11 cellular contexts compared by ENCODE assay signal in the genomic region with DNA sequence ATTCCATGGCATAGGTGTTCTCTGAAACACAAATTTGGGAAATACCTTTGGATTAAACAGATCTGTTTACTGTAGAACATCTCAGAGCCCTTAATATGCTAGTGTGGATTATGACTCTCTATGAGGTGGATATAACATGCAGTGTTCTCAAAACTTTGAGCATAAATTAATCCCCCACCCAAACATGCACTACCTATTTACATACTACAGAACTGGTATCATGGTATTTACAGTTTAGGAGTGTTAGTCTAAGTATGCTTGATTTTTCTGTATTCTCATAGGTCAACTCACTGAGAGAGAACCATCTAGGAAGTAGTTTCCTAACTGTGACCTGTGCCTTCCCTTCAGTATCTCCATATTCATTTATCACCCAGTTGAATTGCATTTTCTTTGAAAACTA. TPM values are rescaled to one million over a fixed set of nuclear protein-coding genes. Genes with fewer than 3 reads are reported as not detected.
DNase-seq lines count a peak whose midpoint lies in the region; ATAC-seq and TF ChIP-seq lines count a peak whose summit lies in the region.
"Had no signal": no experiment of that assay in that cellular context is flagged by ENCODE, and none has a peak within 500 bp of the region (broad histone marks: within the 10 kb centered on the region; RNA-seq: fewer than 3 reads in every experiment).

No MANE protein-coding gene starts in this region.

- H3K4ac ChIP-seq in neuronal stem cell (ENCODE audit: low read length) = no peak overlapping the region

- H2AFZ ChIP-seq in neuronal stem cell (ENCODE audit: low read length) = no peak overlapping the region

- H3K79me1 ChIP-seq in neuronal stem cell (ENCODE audit: low read depth, low read length) = no peaks in the 10 kb centered on the region

- intact Hi-C loops in CD8-positive, alpha-beta T cell (cut with DNase I, micrococcal nuclease) = loop anchor here in 1 of 2 experiments (2.0 to 5.0 kb wide), 2 partner anchors 31 to 73 kb away; partner anchors contain the start of gene ZNF609
- intact Hi-C loops in naive thymus-derived CD4-positive, alpha-beta T cell (cut with micrococcal nuclease) = loop anchor here (2.0 to 5.0 kb wide), 2 partner anchors 43 to 153 kb away; partner anchors contain the start of gene TRIP4 (in 1 of the 2)
- intact Hi-C loops in right cardiac atrium (cut with DNase I) = loop anchor here in 2 of 4 donors (10.0 kb wide), 2 partner anchors 245 to 255 kb away; no protein-coding TSS in a partner anchor

- peak overlapping the region; percentile 92 for H3K27ac Mint-ChIP-seq in CD8-positive, alpha-beta T cell
- peak overlapping the region; percentile 9 to 34 for H3K27ac Mint-ChIP-seq in activated naive CD4-positive, alpha-beta T cell treated with anti-CD3 and anti-CD28 coated beads, Interleukin-2, amount 50 U/mL, for 72 hours
- peak overlapping the region; percentile 78 to 98 (median 93) for H3K27ac Mint-ChIP-seq in naive thymus-derived CD4-positive, alpha-beta T cell
- H3K27ac Mint-ChIP-seq: dendritic cell treated with granulocyte-macrophage colony-stimulating factor and Interleukin-4, amounts not matched to agents 40 ng/mL and 50 ng/mL, for 4 days had no signal

- TF ChIP-seq CTCF in CD8-positive, alpha-beta T cell (IDR thresholded peaks at IDR 0.05) = no peak

- H3K9me3 Mint-ChIP-seq in CD8-positive, alpha-beta T cell = no peaks in the 10 kb centered on the region
- H3K9me3 Mint-ChIP-seq in activated naive CD4-positive, alpha-beta T cell treated with anti-CD3 and anti-CD28 coated beads, Interleukin-2, amount 50 U/mL, for 72 hours = no peaks in the 10 kb centered on the region
- no peaks in the 10 kb centered on the region for H3K9me3 Mint-ChIP-seq in naive thymus-derived CD4-positive, alpha-beta T cell
- H3K9me3 Mint-ChIP-seq: dendritic cell treated with granulocyte-macrophage colony-stimulating factor and Interleukin-4, amounts not matched to agents 40 ng/mL and 50 ng/mL, for 4 days had no signal

- H3K18ac ChIP-seq in neuronal stem cell (ENCODE audit: low read length) = no peak overlapping the region

- no peak overlapping the region for H2BK5ac ChIP-seq in neuronal stem cell (ENCODE audit: low read length)

- peak overlapping the region; percentile 57 for H3K4me3 Mint-ChIP-seq in CD8-positive, alpha-beta T cell
- H3K4me3 Mint-ChIP-seq in naive thymus-derived CD4-positive, alpha-beta T cell = peak overlapping the region in 9 of 10 donors; percentile 30 to 85 (median 81)
- H3K4me3 Mint-ChIP-seq: dendritic cell treated with granulocyte-macrophage colony-stimulating factor and Interleukin-4, amounts not matched to agents 40 ng/mL and 50 ng/mL, for 4 days had no signal

- no peak overlapping the region for H2BK120ac ChIP-seq in neuronal stem cell (ENCODE audit: low read depth, low read length)

- H3K27me3 ChIP-seq in CD8-positive, alpha-beta T cell (ENCODE audit: insufficient read depth, low read length) = no peaks in the 10 kb centered on the region
- H3K27me3 ChIP-seq in HUES48 (ENCODE audit: control insufficient read depth, insufficient read depth, low read length) (0 out of 2 replicates have a peak, but pooled peaks cover 3% of the 10 kb centered on the region), neuronal stem cell (ENCODE audit: control insufficient read depth in 3 of 3, insufficient read depth in 3 of 3, low read depth in 1 of 3, low read length in 3 of 3) (no peaks in the 10 kb centered on the region), right cardiac atrium (ENCODE audit: control insufficient read depth, insufficient read depth) (no peaks in the 10 kb centered on the region)
- H3K27me3 ChIP-seq in naive thymus-derived CD4-positive, alpha-beta T cell (ENCODE audit: control insufficient read depth in 2 of 2, insufficient read depth in 2 of 2, low read length in 2 of 2) = no peaks in the 10 kb centered on the region
- H3K27me3 ChIP-seq: testis had no signal

- POLR2A ChIA-PET in CD8-positive, alpha-beta T cell (lab: Charles Lee) = interaction anchor here (0.6 to 1.2 kb wide), 4 partner anchors 15 to 205 kb away, joined by 3 to 7 read pairs (median 4); partner anchors contain the start of gene ZNF609
- POLR2A ChIA-PET in naive thymus-derived CD4-positive, alpha-beta T cell (lab: Charles Lee) = interaction anchor here (1.0 to 2.2 kb wide), 2 partner anchors 193 to 224 kb away, joined by 6 to 9 read pairs; no protein-coding TSS in a partner anchor

- peaks cover 52% of the 10 kb centered on the region for H3K4me1 ChIP-seq in CD8-positive, alpha-beta T cell (ENCODE audit: insufficient read depth, low read length)
- peaks cover 19% of the 10 kb centered on the region for H3K4me1 ChIP-seq in HUES48 (ENCODE audit: control insufficient read depth, insufficient read depth, low read length)
- peaks cover 24 to 53% of the 10 kb centered on the region in 2 donors for H3K4me1 ChIP-seq in naive thymus-derived CD4-positive, alpha-beta T cell (ENCODE audit: control insufficient read depth in 2 of 2, insufficient read depth in 2 of 2, low read length in 2 of 2)
- H3K4me1 ChIP-seq in neuronal stem cell (ENCODE audit: control insufficient read depth in 2 of 2, insufficient read depth in 1 of 2, low read depth in 1 of 2, low read length in 2 of 2) = peaks cover 0 to 7% of the 10 kb centered on the region in 2 donors
- H3K4me1 ChIP-seq in right cardiac atrium (ENCODE audit: control insufficient read depth, insufficient read depth, low read length) = no peaks in the 10 kb centered on the region

- H2BK12ac ChIP-seq in neuronal stem cell (ENCODE audit: low read length) = no peak overlapping the region

- no peak for DNase-seq in CD8-positive, alpha-beta T cell
- DNase-seq in activated naive CD4-positive, alpha-beta T cell treated with anti-CD3 and anti-CD28 coated beads, Interleukin-2, amount 50 U/mL, for 72 hours (ENCODE audit: low spot score in 2 of 2) = no peak
- no peak for DNase-seq in naive thymus-derived CD4-positive, alpha-beta T cell
- DNase-seq in erythroblast (lab: John Stamatoyannopoulos, UW) = no peak
- DNase-seq in neuronal stem cell (ENCODE audit: low spot score) = no peak
- no peak for DNase-seq in OCI-M2 (lab: John Stamatoyannopoulos, UW; ENCODE audit: unreplicated experiment)
- no peak for DNase-seq in right cardiac atrium
- DNase-seq: KBM-7 had no signal

- H4K91ac ChIP-seq in neuronal stem cell (ENCODE audit: low read depth, low read length, poor library complexity) = no peak overlapping the region

- peaks cover 27% of the 10 kb centered on the region for H3K36me3 Mint-ChIP-seq in CD8-positive, alpha-beta T cell
- H3K36me3 Mint-ChIP-seq in activated naive CD4-positive, alpha-beta T cell treated with anti-CD3 and anti-CD28 coated beads, Interleukin-2, amount 50 U/mL, for 72 hours = no peaks in the 10 kb centered on the region
- peaks cover 6 to 16% (median 9%) of the 10 kb centered on the region in 5 donors for H3K36me3 Mint-ChIP-seq in naive thymus-derived CD4-positive, alpha-beta T cell

- no peak overlapping the region for H2AK5ac ChIP-seq in neuronal stem cell (ENCODE audit: low read depth, low read length)

- H3K27me3 Mint-ChIP-seq in CD8-positive, alpha-beta T cell (ENCODE audit: low read depth) = no peaks in the 10 kb centered on the region
- H3K27me3 Mint-ChIP-seq in naive thymus-derived CD4-positive, alpha-beta T cell = no peaks in the 10 kb centered on the region
- H3K27me3 Mint-ChIP-seq: dendritic cell treated with granulocyte-macrophage colony-stimulating factor and Interleukin-4, amounts not matched to agents 40 ng/mL and 50 ng/mL, for 4 days had no signal

- H3K9ac ChIP-seq in HUES48 (ENCODE audit: low read depth, low read length) (no peak overlapping the region), neuronal stem cell (ENCODE audit: low read depth, low read length, poor library complexity) (no peak overlapping the region)

- no peak overlapping the region for H3K4me2 ChIP-seq in neuronal stem cell (ENCODE audit: insufficient read depth, low read length, poor library complexity, severe bottlenecking)

- no peak overlapping the region for H3K4me3 ChIP-seq in CD8-positive, alpha-beta T cell (ENCODE audit: low read depth, low read length)
- H3K4me3 ChIP-seq in HUES48 (ENCODE audit: low read depth, low read length) (no peak overlapping the region), neuronal stem cell (ENCODE audit: low read length in 2 of 2) (no peak overlapping the region), right cardiac atrium (ENCODE audit: low read length) (no peak overlapping the region)
- H3K4me3 ChIP-seq in naive thymus-derived CD4-positive, alpha-beta T cell (ENCODE audit: low read length) = no peak overlapping the region
- H3K4me3 ChIP-seq: testis had no signal

- H3K9me3 ChIP-seq in CD8-positive, alpha-beta T cell (ENCODE audit: low read length) = no peaks in the 10 kb centered on the region
- H3K9me3 ChIP-seq in HUES48 (ENCODE audit: control insufficient read depth, insufficient read depth, low read length) (no peaks in the 10 kb centered on the region), neuronal stem cell (replicated peaks in 1 of 2; ENCODE audit: control insufficient read depth in 2 of 2, insufficient read depth in 1 of 2, low read depth in 1 of 2, low read length in 2 of 2) (no peaks in the 10 kb centered on the region), right cardiac atrium (ENCODE audit: control insufficient read depth, low read length) (no peaks in the 10 kb centered on the region)
- no peaks in the 10 kb centered on the region for H3K9me3 ChIP-seq in naive thymus-derived CD4-positive, alpha-beta T cell (ENCODE audit: control insufficient read depth in 2 of 3, low read length in 3 of 3)
- H3K9me3 ChIP-seq: testis had no signal

- H3K36me3 ChIP-seq in CD8-positive, alpha-beta T cell (ENCODE audit: insufficient read depth, low read length) = peaks cover 9% of the 10 kb centered on the region
- peaks cover 20% of the 10 kb centered on the region for H3K36me3 ChIP-seq in HUES48 (ENCODE audit: control insufficient read depth, insufficient read depth, low read length)
- no peaks in the 10 kb centered on the region for H3K36me3 ChIP-seq in naive thymus-derived CD4-positive, alpha-beta T cell (ENCODE audit: control insufficient read depth in 2 of 3, insufficient read depth in 3 of 3, low read length in 3 of 3)
- peaks cover 0 to 45% of the 10 kb centered on the region in 2 donors for H3K36me3 ChIP-seq in neuronal stem cell (replicated peaks in 1 of 2; ENCODE audit: control insufficient read depth in 2 of 2, insufficient read depth in 2 of 2, low read length in 2 of 2)

- peak overlapping the region; percentile 13 for H3K27ac ChIP-seq in CD8-positive, alpha-beta T cell (ENCODE audit: low read depth, low read length)
- peak overlapping the region; percentile 87 for H3K27ac ChIP-seq in HUES48 (ENCODE audit: low read depth, low read length)
- peak overlapping the region; percentile 59 for H3K27ac ChIP-seq in naive thymus-derived CD4-positive, alpha-beta T cell (ENCODE audit: low read depth, low read length)
- no peak overlapping the region for H3K27ac ChIP-seq in neuronal stem cell (replicated peaks; ENCODE audit: low read length)
- H3K27ac ChIP-seq in right cardiac atrium (ENCODE audit: low read length) = no peak overlapping the region

- CTCF ChIA-PET in CD8-positive, alpha-beta T cell (lab: Charles Lee) = interaction anchor here (1.0 to 5.6 kb wide), 8 partner anchors 14 to 298 kb away, joined by 3 to 74 read pairs (median 4); no protein-coding TSS in a partner anchor
- CTCF ChIA-PET in naive thymus-derived CD4-positive, alpha-beta T cell (lab: Charles Lee) = interaction anchor here (4.7 kb wide), 1 partner anchor 223 kb away, joined by 96 read pairs; no protein-coding TSS in a partner anchor

- H4K8ac ChIP-seq in neuronal stem cell (ENCODE audit: low read depth, low read length) = no peak overlapping the region

- peaks cover 44% of the 10 kb centered on the region for H3K4me1 Mint-ChIP-seq in CD8-positive, alpha-beta T cell (ENCODE audit: low read depth)
- peaks cover 25 to 67% (median 59%) of the 10 kb centered on the region in 7 donors for H3K4me1 Mint-ChIP-seq in naive thymus-derived CD4-positive, alpha-beta T cell

- no peak for TF ChIP-seq POLR2A in erythroblast (IDR thresholded peaks at IDR 0.05; ENCODE audit: low read length)

- no peak overlapping the region for H3K23ac ChIP-seq in neuronal stem cell (ENCODE audit: low read depth, low read length, poor library complexity)

- H3K14ac ChIP-seq in neuronal stem cell (ENCODE audit: low read length) = no peak overlapping the region

- ATAC-seq in CD8-positive, alpha-beta T cell = no peak
- peak; percentile 61 to 77 for ATAC-seq in activated naive CD4-positive, alpha-beta T cell treated with anti-CD3 and anti-CD28 coated beads, Interleukin-2, amount 50 U/mL, for 72 hours
- no peak for ATAC-seq in naive thymus-derived CD4-positive, alpha-beta T cell
- no peak for ATAC-seq in right cardiac atrium

- no peak overlapping the region for H2BK15ac ChIP-seq in neuronal stem cell (ENCODE audit: low read length)

RNA-seq across cellular contexts. Expression of gene ZNF609, which starts 30.9 kb away (rescaled TPM):
- total RNA-seq in CD8-positive, alpha-beta T cell = 10 to 100 TPM; 40.1 to 40.7 TPM
- total RNA-seq in activated naive CD4-positive, alpha-beta T cell treated with anti-CD3 and anti-CD28 coated beads, Interleukin-2, amount 50 U/mL, for 72 hours = 10 to 100 TPM; 35.4 to 53.0 TPM
- total RNA-seq in naive thymus-derived CD4-positive, alpha-beta T cell = 10 to 100 TPM; 55.0 to 89.1 (median 78.3) TPM
- 10 to 100 TPM; 10.1 to 11.7 TPM for polyA plus RNA-seq in naive thymus-derived CD4-positive, alpha-beta T cell
- 19.3 TPM for polyA plus RNA-seq in neuronal stem cell (2013, experiment 1 of 2)
- 20.0 TPM for polyA plus RNA-seq in neuronal stem cell (2013, experiment 2 of 2)
- 10 to 100 TPM; 21.9 to 23.9 (median 22.8) TPM for total RNA-seq in right cardiac atrium
- polyA plus RNA-seq in right cardiac atrium = 8.4 TPM

RNA-seq across cellular contexts. Expression of gene TRIP4, which starts 41.8 kb away (rescaled TPM):
- total RNA-seq in CD8-positive, alpha-beta T cell = 10 to 100 TPM; 10.7 to 11.2 TPM
- 10 to 100 TPM; 21.7 to 24.7 TPM for total RNA-seq in activated naive CD4-positive, alpha-beta T cell treated with anti-CD3 and anti-CD28 coated beads, Interleukin-2, amount 50 U/mL, for 72 hours
- total RNA-seq in naive thymus-derived CD4-positive, alpha-beta T cell = 10 to 100 TPM; 16.5 to 29.3 (median 25.4) TPM
- 10 to 100 TPM; 31.4 to 31.5 TPM for polyA plus RNA-seq in naive thymus-derived CD4-positive, alpha-beta T cell
- 28.5 TPM for polyA plus RNA-seq in neuronal stem cell (2013, experiment 1 of 2)
- 29.4 TPM for polyA plus RNA-seq in neuronal stem cell (2013, experiment 2 of 2)
- 10 to 100 TPM; 15.2 to 20.1 (median 19.0) TPM for total RNA-seq in right cardiac atrium
- polyA plus RNA-seq in right cardiac atrium = 11.7 TPM

RNA-seq across cellular contexts. Expression of gene PCLAF, which starts 48.2 kb away (rescaled TPM):
- under 1 TPM; 0.65 to 0.83 TPM for total RNA-seq in CD8-positive, alpha-beta T cell
- total RNA-seq in activated naive CD4-positive, alpha-beta T cell treated with anti-CD3 and anti-CD28 coated beads, Interleukin-2, amount 50 U/mL, for 72 hours = 100 to 1,000 TPM; 100 to 115 TPM
- total RNA-seq in naive thymus-derived CD4-positive, alpha-beta T cell = 10 to 100 TPM in 1 of 5 experiments, 1 to 10 TPM in 3, under 1 TPM in 1; 0.85 to 58.7 (median 1.2) TPM
- not detected for polyA plus RNA-seq in naive thymus-derived CD4-positive, alpha-beta T cell
- polyA plus RNA-seq in neuronal stem cell (2013, experiment 1 of 2) = 138 TPM
- 138 TPM for polyA plus RNA-seq in neuronal stem cell (2013, experiment 2 of 2)
- 1 to 10 TPM in 2 of 4 donors, not detected in 2; 1.0 TPM for total RNA-seq in right cardiac atrium
- polyA plus RNA-seq in right cardiac atrium = 0.57 TPM

Comparison
In these comparisons a context has a peak if more than half of its experiments do, and no peak if none do; other contexts are left out.
1. ATAC-seq: peak in activated naive CD4-positive, alpha-beta T cell treated with anti-CD3 and anti-CD28 coated beads, Interleukin-2, amount 50 U/mL, for 72 hours (2 of 2); none in CD8-positive, alpha-beta T cell (single experiment), naive thymus-derived CD4-positive, alpha-beta T cell (single experiment) and right cardiac atrium (0 of 2).
2. H3K27ac ChIP-seq: peak in CD8-positive, alpha-beta T cell (single experiment), HUES48 (single experiment) and naive thymus-derived CD4-positive, alpha-beta T cell (single experiment); none in neuronal stem cell (single experiment) and right cardiac atrium (single experiment).
3. H3K27ac Mint-ChIP-seq: peak in every context shown above with its lines; median percentile 93 in naive thymus-derived CD4-positive, alpha-beta T cell; 92 in CD8-positive, alpha-beta T cell; 22 in activated naive CD4-positive, alpha-beta T cell treated with anti-CD3 and anti-CD28 coated beads, Interleukin-2, amount 50 U/mL, for 72 hours.